1 cellular context compared by ENCODE assay signal in the genomic region with DNA sequence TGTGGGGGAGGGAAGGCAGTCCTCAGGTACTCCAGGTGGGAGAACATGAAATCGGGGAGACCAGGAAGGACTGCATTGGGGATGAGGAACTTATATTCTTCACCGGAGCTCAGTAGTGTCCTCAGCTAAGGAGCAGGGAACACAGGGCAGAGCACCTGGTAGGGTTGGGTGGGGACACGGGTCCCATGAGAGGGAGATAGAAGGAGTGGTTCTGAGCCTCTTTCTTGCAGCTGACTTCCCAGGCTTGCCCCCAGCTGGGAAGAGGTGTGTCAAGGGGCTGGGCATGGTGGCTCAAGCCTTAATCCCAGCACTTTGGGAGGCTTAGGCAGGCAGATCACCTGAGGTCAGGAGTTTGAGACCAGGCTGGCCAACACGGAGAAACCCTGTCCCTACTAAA.
TF ChIP-seq lines count a peak whose summit lies in the region.

No MANE protein-coding gene starts in this region.

TF ChIP-seq in HCT116, 20 proteins besides CTCF, POLR2A, EP300 and RAD21 (continued from another document):
- TF ChIP-seq, protein P1, sequence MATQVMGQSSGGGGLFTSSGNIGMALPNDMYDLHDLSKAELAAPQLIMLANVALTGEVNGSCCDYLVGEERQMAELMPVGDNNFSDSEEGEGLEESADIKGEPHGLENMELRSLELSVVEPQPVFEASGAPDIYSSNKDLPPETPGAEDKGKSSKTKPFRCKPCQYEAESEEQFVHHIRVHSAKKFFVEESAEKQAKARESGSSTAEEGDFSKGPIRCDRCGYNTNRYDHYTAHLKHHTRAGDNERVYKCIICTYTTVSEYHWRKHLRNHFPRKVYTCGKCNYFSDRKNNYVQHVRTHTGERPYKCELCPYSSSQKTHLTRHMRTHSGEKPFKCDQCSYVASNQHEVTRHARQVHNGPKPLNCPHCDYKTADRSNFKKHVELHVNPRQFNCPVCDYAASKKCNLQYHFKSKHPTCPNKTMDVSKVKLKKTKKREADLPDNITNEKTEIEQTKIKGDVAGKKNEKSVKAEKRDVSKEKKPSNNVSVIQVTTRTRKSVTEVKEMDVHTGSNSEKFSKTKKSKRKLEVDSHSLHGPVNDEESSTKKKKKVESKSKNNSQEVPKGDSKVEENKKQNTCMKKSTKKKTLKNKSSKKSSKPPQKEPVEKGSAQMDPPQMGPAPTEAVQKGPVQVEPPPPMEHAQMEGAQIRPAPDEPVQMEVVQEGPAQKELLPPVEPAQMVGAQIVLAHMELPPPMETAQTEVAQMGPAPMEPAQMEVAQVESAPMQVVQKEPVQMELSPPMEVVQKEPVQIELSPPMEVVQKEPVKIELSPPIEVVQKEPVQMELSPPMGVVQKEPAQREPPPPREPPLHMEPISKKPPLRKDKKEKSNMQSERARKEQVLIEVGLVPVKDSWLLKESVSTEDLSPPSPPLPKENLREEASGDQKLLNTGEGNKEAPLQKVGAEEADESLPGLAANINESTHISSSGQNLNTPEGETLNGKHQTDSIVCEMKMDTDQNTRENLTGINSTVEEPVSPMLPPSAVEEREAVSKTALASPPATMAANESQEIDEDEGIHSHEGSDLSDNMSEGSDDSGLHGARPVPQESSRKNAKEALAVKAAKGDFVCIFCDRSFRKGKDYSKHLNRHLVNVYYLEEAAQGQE (IDR thresholded peaks at IDR 0.05; ENCODE audit: low read depth): no peak
